ENCODE assay signal across 16 cellular contexts in genomic region chrX:40281341-40282005, GRCh38.
A peak's percentile ranks its signal among the peaks of the same experiment; 100 is the strongest.
DNase-seq lines count a peak whose midpoint lies in the region; ATAC-seq and TF ChIP-seq lines count a peak whose summit lies in the region.
"Had no signal": no experiment of that assay in that cellular context is flagged by ENCODE, and none has a peak within 500 bp of the region (broad histone marks: within the 10 kb centered on the region; RNA-seq: fewer than 3 reads in every experiment).

No MANE protein-coding gene starts in this region.

- TF ChIP-seq CTCF in GM12865 (IDR thresholded peaks at IDR 0.05; ENCODE audit: insufficient read depth, low read depth, low read length, missing control alignments) (no peak), gastrocnemius medialis (IDR thresholded peaks at IDR 0.05 in 4 of 5, conservative IDR thresholded peaks at IDR 0.05 in 1 of 5) (no peak)

- no peak for TF ChIP-seq POLR2A in gastrocnemius medialis (IDR thresholded peaks at IDR 0.05)

- H3K27ac Mint-ChIP-seq in central memory CD8-positive, alpha-beta T cell (ENCODE audit: low read depth) = no peak overlapping the region
- H3K27ac Mint-ChIP-seq: B cell, progenitor cell of endocrine pancreas, type B pancreatic cell had no signal

- peak overlapping the region; percentile 27 for H3K4me3 Mint-ChIP-seq in central memory CD8-positive, alpha-beta T cell
- H3K4me3 Mint-ChIP-seq: B cell, type B pancreatic cell had no signal

- no peak overlapping the region; the same call in 1 of the 2 replicates for H3K4me3 ChIP-seq in BLaER1
- no peak overlapping the region for H3K4me3 ChIP-seq in GM12865 (ENCODE audit: low read depth, low read length)
- no peak overlapping the region for H3K4me3 ChIP-seq in gastrocnemius medialis

- H3K9me3 ChIP-seq in BLaER1 (peaks cover 24% of the 10 kb centered on the region), gastrocnemius medialis (no peaks in the 10 kb centered on the region)

- no peaks in the 10 kb centered on the region for H4K20me1 ChIP-seq in BLaER1

- peaks cover 3% of the 10 kb centered on the region for H3K36me3 Mint-ChIP-seq in central memory CD8-positive, alpha-beta T cell (ENCODE audit: insufficient read depth)
- H3K36me3 Mint-ChIP-seq: type B pancreatic cell had no signal

- H3K4me1 ChIP-seq in BLaER1 (peaks cover 59% of the 10 kb centered on the region), gastrocnemius medialis (no peaks in the 10 kb centered on the region)

- no peaks in the 10 kb centered on the region for H3K27me3 ChIP-seq in BLaER1
- H3K27me3 ChIP-seq in gastrocnemius medialis = no peaks in the 10 kb centered on the region

- no peaks in the 10 kb centered on the region for H3K36me3 ChIP-seq in BLaER1
- no peaks in the 10 kb centered on the region for H3K36me3 ChIP-seq in gastrocnemius medialis

- H3K27ac ChIP-seq in BLaER1 = no peak overlapping the region
- H3K27ac ChIP-seq in gastrocnemius medialis = no peak overlapping the region
- H3K27ac ChIP-seq: KMS-11 had no signal

- intact Hi-C loops in gastrocnemius medialis (cut with DNase I; ENCODE audit: low total_unique reads) = no loop called here

- DNase-seq in GM12865 (ENCODE audit: low read depth) (peak; percentile 52), NOMO-1 treated with DMSO at 0.1 percent for 48 hours (lab: John Stamatoyannopoulos, UW; ENCODE audit: unreplicated experiment) (peak; percentile 45), ureter (ENCODE audit: low spot score) (no peak), GM03348 (ENCODE audit: low spot score) (no peak), gastrocnemius medialis (no peak)
- no peak for DNase-seq in central memory CD8-positive, alpha-beta T cell (ENCODE audit: low spot score in 2 of 2)
- DNase-seq: activated CD8-positive, alpha-beta memory T cell treated with anti-CD3 and anti-CD28 coated beads for 24 hours; glutamatergic neuron; NCI-H187 treated with DMSO at 0.1 percent for 48 hours; NCI-H526 had no signal

- peaks cover 5% of the 10 kb centered on the region for H3K9me3 Mint-ChIP-seq in central memory CD8-positive, alpha-beta T cell

- H3K9ac ChIP-seq in BLaER1 = no peak overlapping the region; the same call in 1 of the 2 replicates
- H3K9ac ChIP-seq: KMS-11 had no signal

- H3K4me1 Mint-ChIP-seq in central memory CD8-positive, alpha-beta T cell = peaks cover 26% of the 10 kb centered on the region

- H3K4me2 ChIP-seq in BLaER1 = peak overlapping the region; percentile 83
- H3K4me2 ChIP-seq: KMS-11 had no signal

- in situ Hi-C loops in gastrocnemius medialis (cut with MboI; ENCODE audit: low sequenced_read_pairs in 4 of 4) = loop anchor here in 1 of 4 donors (25.0 kb wide), 1 partner anchor 469 kb away; no protein-coding TSS in a partner anchor

- peak; percentile 42 for ATAC-seq in central memory CD8-positive, alpha-beta T cell (replicated peaks; ENCODE audit: extremely low read depth, poor library complexity, severe bottlenecking)
- no peak for ATAC-seq in GM21390 (IDR thresholded peaks at IDR 0.05; ENCODE audit: unreplicated experiment)
- ATAC-seq in gastrocnemius medialis = no peak

- no peaks in the 10 kb centered on the region for H3K27me3 Mint-ChIP-seq in central memory CD8-positive, alpha-beta T cell
- H3K27me3 Mint-ChIP-seq: B cell, type B pancreatic cell had no signal

Comparison
In these comparisons a context has a peak if more than half of its experiments do, and no peak if none do; other contexts are left out.
1. DNase-seq: peak in GM12865 (single experiment) and NOMO-1 treated with DMSO at 0.1 percent for 48 hours (single experiment); none in central memory CD8-positive, alpha-beta T cell (0 of 2), ureter (single experiment), GM03348 (single experiment) and gastrocnemius medialis (0 of 2).